30 cellular contexts compared by ENCODE assay signal in the genomic region with DNA sequence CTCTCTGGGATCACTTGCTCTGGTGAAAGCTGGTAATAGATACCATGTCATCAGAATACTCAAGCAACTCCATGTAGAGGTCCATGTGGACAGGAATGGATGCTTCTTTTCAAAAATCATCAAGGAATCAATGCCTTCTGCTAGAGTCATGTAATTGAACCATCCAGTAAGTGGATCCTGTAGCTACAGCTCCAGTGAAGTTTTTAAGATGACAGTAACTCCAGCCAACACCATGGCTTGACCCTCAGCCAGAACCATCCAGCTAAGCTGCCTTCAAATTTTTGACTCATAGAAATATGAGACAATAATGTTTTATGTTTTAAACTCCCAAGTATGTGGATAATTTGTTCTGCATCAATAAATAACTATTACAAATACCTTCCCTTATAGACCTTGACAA.
"Had no signal": no experiment of that assay in that cellular context is flagged by ENCODE, and none has a peak within 500 bp of the region (broad histone marks: within the 10 kb centered on the region; RNA-seq: fewer than 3 reads in every experiment).

No MANE protein-coding gene starts in this region.

- H3K27ac Mint-ChIP-seq: activated CD4-positive, alpha-beta memory T cell treated with anti-CD3 and anti-CD28 coated beads for 36 hours; activated CD4-positive, alpha-beta T cell treated with anti-CD3 and anti-CD28 coated beads for 36 hours; activated CD4-positive, alpha-beta T cell treated with anti-CD3 and anti-CD28 coated beads, Interleukin-2, amount 10 ng/mL, durations not matched to agents 24 days and 14 days; activated CD8-positive, alpha-beta memory T cell treated with anti-CD3 and anti-CD28 coated beads, Interleukin-2, amount 10 ng/mL, durations not matched to agents 7 days and 5 days; activated CD8-positive, alpha-beta T cell treated with anti-CD3 and anti-CD28 coated beads, Interleukin-2, amount 10 ng/mL, durations not matched to agents 7 days and 5 days; activated naive CD4-positive, alpha-beta T cell treated with anti-CD3 and anti-CD28 coated beads for 36 hours; activated naive CD4-positive, alpha-beta T cell treated with anti-CD3 and anti-CD28 coated beads, Interleukin-2, amount 50 U/mL, for 24 hours; activated naive CD8-positive, alpha-beta T cell treated with anti-CD3 and anti-CD28 coated beads for 36 hours; activated naive CD8-positive, alpha-beta T cell treated with anti-CD3 and anti-CD28 coated beads, Interleukin-2, amount 50 U/mL, for 24 hours; activated T-helper 1 cell treated with anti-CD3 and anti-CD28 coated beads, Interleukin-12 subunit alpha, Interleukin-12 subunit beta, Interleukin-2, Interleukin-4 antibody, amounts not matched to agents 30 ng/mL and 10 ng/mL and 1 ng/mL, durations not matched to agents 14 hours and 24 hours and 36 hours; activated T-helper 2 cell treated with anti-CD3 and anti-CD28 coated beads, Interferon-gamma antibody, Interleukin-2, Interleukin-4, amounts not matched to agents 10 μg/mL and 5 μg/mL and 100 μg/mL, durations not matched to agents 14 hours and 24 hours and 36 hours had no signal

- H3K4me1 Mint-ChIP-seq: activated CD4-positive, alpha-beta T cell treated with anti-CD3 and anti-CD28 coated beads for 36 hours; activated CD4-positive, alpha-beta T cell treated with anti-CD3 and anti-CD28 coated beads, Interleukin-2, amount 10 ng/mL, durations not matched to agents 24 days and 14 days; activated CD8-positive, alpha-beta memory T cell treated with anti-CD3 and anti-CD28 coated beads, Interleukin-2, amount 10 ng/mL, durations not matched to agents 7 days and 5 days; activated naive CD4-positive, alpha-beta T cell treated with anti-CD3 and anti-CD28 coated beads, Interleukin-2, amount 50 U/mL, for 24 hours; activated naive CD8-positive, alpha-beta T cell treated with anti-CD3 and anti-CD28 coated beads for 36 hours; activated naive CD8-positive, alpha-beta T cell treated with anti-CD3 and anti-CD28 coated beads, Interleukin-2, amount 50 U/mL, for 24 hours had no signal

- H3K27ac ChIP-seq: adrenal gland, body of pancreas, epithelial cell of prostate, esophagus squamous epithelium, gastroesophageal sphincter, heart right ventricle had no signal

- H3K4me3 ChIP-seq: adrenal gland, body of pancreas, esophagus squamous epithelium, gastroesophageal sphincter, heart right ventricle had no signal

- H3K27me3 ChIP-seq: adrenal gland, body of pancreas, esophagus squamous epithelium, gastroesophageal sphincter, heart right ventricle had no signal

- H3K27me3 Mint-ChIP-seq: activated CD4-positive, alpha-beta memory T cell treated with anti-CD3 and anti-CD28 coated beads for 36 hours; activated CD4-positive, alpha-beta T cell treated with anti-CD3 and anti-CD28 coated beads for 36 hours; activated CD4-positive, alpha-beta T cell treated with anti-CD3 and anti-CD28 coated beads, Interleukin-2, amount 10 ng/mL, durations not matched to agents 24 days and 14 days; activated CD8-positive, alpha-beta memory T cell treated with anti-CD3 and anti-CD28 coated beads, Interleukin-2, amount 10 ng/mL, durations not matched to agents 7 days and 5 days; activated naive CD4-positive, alpha-beta T cell treated with anti-CD3 and anti-CD28 coated beads, Interleukin-2, amount 50 U/mL, for 24 hours; activated naive CD8-positive, alpha-beta T cell treated with anti-CD3 and anti-CD28 coated beads for 36 hours; activated naive CD8-positive, alpha-beta T cell treated with anti-CD3 and anti-CD28 coated beads, Interleukin-2, amount 50 U/mL, for 24 hours had no signal

- H3K9me3 Mint-ChIP-seq: activated CD4-positive, alpha-beta T cell treated with anti-CD3 and anti-CD28 coated beads, Interleukin-2, amount 10 ng/mL, durations not matched to agents 24 days and 14 days had no signal

- H3K4me3 Mint-ChIP-seq: activated CD4-positive, alpha-beta memory T cell treated with anti-CD3 and anti-CD28 coated beads for 36 hours; activated CD4-positive, alpha-beta T cell treated with anti-CD3 and anti-CD28 coated beads for 36 hours; activated CD4-positive, alpha-beta T cell treated with anti-CD3 and anti-CD28 coated beads, Interleukin-2, amount 10 ng/mL, durations not matched to agents 24 days and 14 days; activated CD8-positive, alpha-beta memory T cell treated with anti-CD3 and anti-CD28 coated beads, Interleukin-2, amount 10 ng/mL, durations not matched to agents 7 days and 5 days; activated CD8-positive, alpha-beta T cell treated with anti-CD3 and anti-CD28 coated beads, Interleukin-2, amount 10 ng/mL, durations not matched to agents 7 days and 5 days; activated naive CD4-positive, alpha-beta T cell treated with anti-CD3 and anti-CD28 coated beads for 36 hours; activated naive CD4-positive, alpha-beta T cell treated with anti-CD3 and anti-CD28 coated beads, Interleukin-2, amount 50 U/mL, for 24 hours; activated naive CD8-positive, alpha-beta T cell treated with anti-CD3 and anti-CD28 coated beads for 36 hours; activated naive CD8-positive, alpha-beta T cell treated with anti-CD3 and anti-CD28 coated beads, Interleukin-2, amount 50 U/mL, for 24 hours; activated T-helper 1 cell treated with anti-CD3 and anti-CD28 coated beads, Interleukin-12 subunit alpha, Interleukin-12 subunit beta, Interleukin-2, Interleukin-4 antibody, amounts not matched to agents 30 ng/mL and 10 ng/mL and 1 ng/mL, durations not matched to agents 14 hours and 24 hours and 36 hours had no signal

- H3K4me1 ChIP-seq: adrenal gland, body of pancreas, esophagus squamous epithelium, gastroesophageal sphincter, heart right ventricle had no signal

- DNase-seq: activated CD4-positive, alpha-beta memory T cell treated with anti-CD3 and anti-CD28 coated beads for 36 hours; activated CD4-positive, alpha-beta T cell treated with anti-CD3 and anti-CD28 coated beads for 36 hours; activated CD4-positive, alpha-beta T cell treated with anti-CD3 and anti-CD28 coated beads, Interleukin-2, amount 10 ng/mL, durations not matched to agents 24 days and 14 days; activated CD4-positive, CD25-positive, alpha-beta regulatory T cell; activated CD4-positive, CD25-positive, alpha-beta regulatory T cell treated with anti-CD3 and anti-CD28 coated beads, Interleukin-2, amount 50 U/mL, for 72 hours; activated CD8-positive, alpha-beta memory T cell treated with anti-CD3 and anti-CD28 coated beads, Interleukin-2, amount 10 ng/mL, durations not matched to agents 7 days and 5 days; activated CD8-positive, alpha-beta memory T cell treated with anti-CD3 and anti-CD28 coated beads, Interleukin-2, amount 50 U/mL, for 4 hours; activated CD8-positive, alpha-beta T cell treated with anti-CD3 and anti-CD28 coated beads, Interleukin-2, amount 10 ng/mL, durations not matched to agents 7 days and 5 days; activated effector memory CD4-positive, alpha-beta T cell treated with anti-CD3 and anti-CD28 coated beads, Interleukin-2, amount 50 U/mL, for 16 hours; activated naive CD4-positive, alpha-beta T cell treated with anti-CD3 and anti-CD28 coated beads for 36 hours; activated naive CD8-positive, alpha-beta T cell treated with anti-CD3 and anti-CD28 coated beads for 36 hours; activated naive CD8-positive, alpha-beta T cell treated with anti-CD3 and anti-CD28 coated beads, Interleukin-2, amount 50 U/mL, for 24 hours; activated T-cell treated with anti-CD3 and anti-CD28 coated beads, Interleukin-2, amount 50 U/mL, for 1 hour; activated T-cell treated with anti-CD3 and anti-CD28 coated beads, Interleukin-2, amount 50 U/mL, for 48 hours; adrenal gland; amygdala; aorta; body of pancreas; caudate nucleus; cortex of kidney; effector CD8-positive, alpha-beta T cell; esophagus squamous epithelium; foreskin melanocyte; heart right ventricle; T-helper 2 cell had no signal

- ATAC-seq: activated CD4-positive, alpha-beta T cell treated with anti-CD3 and anti-CD28 coated beads for 36 hours; activated CD8-positive, alpha-beta memory T cell treated with anti-CD3 and anti-CD28 coated beads, Interleukin-2, amount 10 ng/mL, durations not matched to agents 7 days and 5 days; activated CD8-positive, alpha-beta T cell treated with anti-CD3 and anti-CD28 coated beads, Interleukin-2, amount 10 ng/mL, durations not matched to agents 7 days and 5 days; activated naive CD8-positive, alpha-beta T cell treated with anti-CD3 and anti-CD28 coated beads, Interleukin-2, amount 50 U/mL, for 24 hours; body of pancreas; gastroesophageal sphincter; heart right ventricle had no signal

- H3K36me3 Mint-ChIP-seq: activated CD4-positive, alpha-beta memory T cell treated with anti-CD3 and anti-CD28 coated beads for 36 hours; activated CD8-positive, alpha-beta memory T cell treated with anti-CD3 and anti-CD28 coated beads, Interleukin-2, amount 10 ng/mL, durations not matched to agents 7 days and 5 days; activated naive CD4-positive, alpha-beta T cell treated with anti-CD3 and anti-CD28 coated beads, Interleukin-2, amount 50 U/mL, for 24 hours; activated naive CD8-positive, alpha-beta T cell treated with anti-CD3 and anti-CD28 coated beads for 36 hours had no signal

- H3K36me3 ChIP-seq: adrenal gland, esophagus squamous epithelium, gastroesophageal sphincter, heart right ventricle had no signal

- H3K9me3 ChIP-seq: body of pancreas, esophagus squamous epithelium, gastroesophageal sphincter had no signal
